In the genomic region with DNA sequence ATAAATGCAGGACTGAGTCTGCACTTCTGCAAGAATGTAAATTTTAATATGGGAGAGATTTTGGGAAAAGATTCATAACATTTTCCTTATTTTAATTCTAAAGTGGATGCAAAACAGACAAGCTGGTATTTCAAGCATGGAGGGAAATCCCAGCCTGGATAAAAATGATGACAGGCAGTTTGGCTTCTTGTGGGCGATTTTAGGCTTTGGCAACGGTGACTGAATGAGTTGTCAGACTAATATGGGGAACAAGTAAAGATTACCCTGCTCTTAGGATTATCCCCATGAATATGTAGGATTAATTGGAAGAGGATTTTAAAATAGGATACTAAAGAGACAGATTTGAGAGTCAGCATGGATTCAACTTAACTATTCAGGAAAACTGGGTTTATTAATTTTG, we compare ENCODE assay signal across 28 cellular contexts.
"Had no signal": no experiment of that assay in that cellular context is flagged by ENCODE, and none has a peak within 500 bp of the region (broad histone marks: within the 10 kb centered on the region; RNA-seq: fewer than 3 reads in every experiment).

No MANE protein-coding gene starts in this region.

- H3K27me3 ChIP-seq: breast epithelium, esophagus muscularis mucosa, hepatocyte, neutrophil, ovary, sigmoid colon, stomach, thyroid gland, upper lobe of left lung, vagina had no signal

- ATAC-seq: left cardiac atrium; left ventricle myocardium superior; stimulated activated naive B cell treated with anti-CD40 and anti-IgM and Interleukin-4, amounts not matched to agents 10 μg/mL and 1 μg/mL and 100 μg/mL, for 72 hours had no signal

- H3K4me1 ChIP-seq: breast epithelium, prostate gland, sigmoid colon, thyroid gland, vagina had no signal

- H3K4me3 ChIP-seq: breast epithelium, esophagus muscularis mucosa, hepatocyte, ovary, prostate gland, sigmoid colon, stomach, thyroid gland, upper lobe of left lung, vagina had no signal

- DNase-seq: activated CD4-positive, alpha-beta memory T cell treated with anti-CD3 and anti-CD28 coated beads, Interleukin-2, amount 10 ng/mL, durations not matched to agents 7 days and 5 days; activated CD4-positive, alpha-beta T cell treated with anti-CD3 and anti-CD28 coated beads, Interleukin-2, amount 10 ng/mL, durations not matched to agents 7 days and 5 days; activated CD4-positive, CD25-positive, alpha-beta regulatory T cell treated with anti-CD3 and anti-CD28 coated beads, Interleukin-2, amount 50 U/mL, for 72 hours; activated CD8-positive, alpha-beta memory T cell treated with anti-CD3 and anti-CD28 coated beads, Interleukin-2, amount 50 U/mL, for 48 hours; activated gamma-delta T cell; activated naive CD4-positive, alpha-beta T cell treated with anti-CD3 and anti-CD28 coated beads, Interleukin-2, amount 10 ng/mL, durations not matched to agents 7 days and 5 days; activated T-cell treated with anti-CD3 and anti-CD28 coated beads, Interleukin-2, amount 50 U/mL, for 24 hours; amniotic stem cell; central memory CD4-positive, alpha-beta T cell; effector CD4-positive, alpha-beta T cell; glutamatergic neuron; left cardiac atrium; left ventricle myocardium superior; ovary; sigmoid colon; stimulated activated CD4-positive, alpha-beta T cell treated with anti-CD3 and anti-CD28 coated beads, Interleukin-15, amount 100 ng/mL, for 24 hours; stimulated activated CD4-positive, alpha-beta T cell treated with anti-CD3 and anti-CD28 coated beads, Interleukin-2, amount 100 ng/mL, for 24 hours; stimulated activated naive B cell treated with anti-CD40 and anti-IgM and Interleukin-4, amounts not matched to agents 10 μg/mL and 1 μg/mL and 100 μg/mL, for 72 hours; stomach; T1000; thyroid gland; upper lobe of left lung had no signal

- H3K9me3 ChIP-seq: breast epithelium, esophagus muscularis mucosa, neutrophil, ovary, prostate gland, sigmoid colon, stomach, thyroid gland, upper lobe of left lung, vagina had no signal

- H3K27ac ChIP-seq: esophagus muscularis mucosa, hepatocyte, ovary, prostate gland, sigmoid colon, stomach, thyroid gland, upper lobe of left lung, vagina had no signal

- H3K36me3 ChIP-seq: breast epithelium, esophagus muscularis mucosa, ovary, prostate gland, stomach, thyroid gland had no signal
